Comparison of ENCODE assay signal across 22 cellular contexts in genomic region chr17:56762988-56763387, GRCh38.
DNase-seq lines count a peak whose midpoint lies in the region; ATAC-seq and TF ChIP-seq lines count a peak whose summit lies in the region.
"Had no signal": no experiment of that assay in that cellular context is flagged by ENCODE, and none has a peak within 500 bp of the region (broad histone marks: within the 10 kb centered on the region; RNA-seq: fewer than 3 reads in every experiment).

No MANE protein-coding gene starts in this region.

- no peaks in the 10 kb centered on the region for H3K9me3 Mint-ChIP-seq in activated T-cell treated with anti-CD3 and anti-CD28 coated beads, Interleukin-2, amount 50 U/mL, for 72 hours
- no peaks in the 10 kb centered on the region for H3K9me3 Mint-ChIP-seq in HFFc6
- H3K9me3 Mint-ChIP-seq in activated CD8-positive, alpha-beta T cell treated with anti-CD3 and anti-CD28 coated beads, Interleukin-2, amount 10 ng/mL, durations not matched to agents 7 days and 5 days (ENCODE audit: insufficient read depth): no peaks in the 10 kb centered on the region
- H3K9me3 Mint-ChIP-seq in stimulated activated naive CD8-positive, alpha-beta T cell treated with anti-CD3 and anti-CD28 coated beads, Interleukin-15, Interleukin-2, amounts not matched to agents 100 ng/mL and 50 ng/mL, for 24 hours: no peaks in the 10 kb centered on the region

- peaks cover 21% of the 10 kb centered on the region for H3K4me1 Mint-ChIP-seq in activated T-cell treated with anti-CD3 and anti-CD28 coated beads, Interleukin-2, amount 50 U/mL, for 72 hours (ENCODE audit: low read depth)
- peaks cover 42% of the 10 kb centered on the region for H3K4me1 Mint-ChIP-seq in HFFc6 (ENCODE audit: low read depth)
- peaks cover 12% of the 10 kb centered on the region for H3K4me1 Mint-ChIP-seq in activated CD8-positive, alpha-beta T cell treated with anti-CD3 and anti-CD28 coated beads, Interleukin-2, amount 10 ng/mL, durations not matched to agents 7 days and 5 days (ENCODE audit: low read depth)
- peaks cover 22% of the 10 kb centered on the region for H3K4me1 Mint-ChIP-seq in stimulated activated naive CD8-positive, alpha-beta T cell treated with anti-CD3 and anti-CD28 coated beads, Interleukin-15, Interleukin-2, amounts not matched to agents 100 ng/mL and 50 ng/mL, for 24 hours (ENCODE audit: low read depth)

- H3K4me3 Mint-ChIP-seq in activated T-cell treated with anti-CD3 and anti-CD28 coated beads, Interleukin-2, amount 50 U/mL, for 72 hours: peak overlapping the region; percentile 16 to 54
- H3K4me3 Mint-ChIP-seq in HFFc6: peak overlapping the region; percentile 8; the same call in 1 of the 2 replicates
- H3K4me3 Mint-ChIP-seq in activated CD8-positive, alpha-beta T cell treated with anti-CD3 and anti-CD28 coated beads, Interleukin-2, amount 10 ng/mL, durations not matched to agents 7 days and 5 days: no peak overlapping the region
- H3K4me3 Mint-ChIP-seq in stimulated activated naive CD8-positive, alpha-beta T cell treated with anti-CD3 and anti-CD28 coated beads, Interleukin-15, Interleukin-2, amounts not matched to agents 100 ng/mL and 50 ng/mL, for 24 hours: peak overlapping the region; percentile 20

- CTCF ChIA-PET in activated CD8-positive, alpha-beta T cell treated with anti-CD3 and anti-CD28 coated beads, Interleukin-2, amount 10 ng/mL, durations not matched to agents 7 days and 5 days (lab: Charles Lee): interaction anchor here (0.7 to 3.6 kb wide), 8 partner anchors 8 to 838 kb away, joined by 3 to 25 read pairs (median 5); partner anchors contain the start of gene NOG

- peak overlapping the region; percentile 21 for H3K27ac Mint-ChIP-seq in activated T-cell treated with anti-CD3 and anti-CD28 coated beads, Interleukin-2, amount 50 U/mL, for 72 hours
- peak overlapping the region; percentile 18 for H3K27ac Mint-ChIP-seq in HFFc6
- H3K27ac Mint-ChIP-seq in activated CD8-positive, alpha-beta T cell treated with anti-CD3 and anti-CD28 coated beads, Interleukin-2, amount 10 ng/mL, durations not matched to agents 7 days and 5 days: peak overlapping the region; percentile 56
- H3K27ac Mint-ChIP-seq in stimulated activated naive CD8-positive, alpha-beta T cell treated with anti-CD3 and anti-CD28 coated beads, Interleukin-15, Interleukin-2, amounts not matched to agents 100 ng/mL and 50 ng/mL, for 24 hours: peak overlapping the region; percentile 63

- POLR2A ChIA-PET in activated CD8-positive, alpha-beta T cell treated with anti-CD3 and anti-CD28 coated beads, Interleukin-2, amount 10 ng/mL, durations not matched to agents 7 days and 5 days (lab: Charles Lee): interaction anchor here (0.9 kb wide), 1 partner anchor 9 kb away, joined by 4 read pairs; no protein-coding TSS in a partner anchor

- H3K36me3 Mint-ChIP-seq in activated T-cell treated with anti-CD3 and anti-CD28 coated beads, Interleukin-2, amount 50 U/mL, for 72 hours (ENCODE audit: insufficient read depth in 2 of 2): no peaks in the 10 kb centered on the region
- H3K36me3 Mint-ChIP-seq in HFFc6 (ENCODE audit: low read depth): no peaks in the 10 kb centered on the region
- no peaks in the 10 kb centered on the region for H3K36me3 Mint-ChIP-seq in activated CD8-positive, alpha-beta T cell treated with anti-CD3 and anti-CD28 coated beads, Interleukin-2, amount 10 ng/mL, durations not matched to agents 7 days and 5 days (ENCODE audit: low read depth)
- H3K36me3 Mint-ChIP-seq in stimulated activated naive CD8-positive, alpha-beta T cell treated with anti-CD3 and anti-CD28 coated beads, Interleukin-15, Interleukin-2, amounts not matched to agents 100 ng/mL and 50 ng/mL, for 24 hours (ENCODE audit: low read depth): no peaks in the 10 kb centered on the region

- H3K27me3 Mint-ChIP-seq in activated T-cell treated with anti-CD3 and anti-CD28 coated beads, Interleukin-2, amount 50 U/mL, for 72 hours (ENCODE audit: low read depth): no peaks in the 10 kb centered on the region
- H3K27me3 Mint-ChIP-seq in HFFc6 (ENCODE audit: insufficient read depth): peaks cover 4% of the 10 kb centered on the region; the same call in 1 of the 2 replicates
- no peaks in the 10 kb centered on the region for H3K27me3 Mint-ChIP-seq in activated CD8-positive, alpha-beta T cell treated with anti-CD3 and anti-CD28 coated beads, Interleukin-2, amount 10 ng/mL, durations not matched to agents 7 days and 5 days (ENCODE audit: low read depth)
- H3K27me3 Mint-ChIP-seq in stimulated activated naive CD8-positive, alpha-beta T cell treated with anti-CD3 and anti-CD28 coated beads, Interleukin-15, Interleukin-2, amounts not matched to agents 100 ng/mL and 50 ng/mL, for 24 hours: no peaks in the 10 kb centered on the region

- H3K4me3 ChIP-seq in foreskin fibroblast (ENCODE audit: low read depth in 1 of 2, low read length in 2 of 2): no peak overlapping the region
- H3K4me3 ChIP-seq: left lung, PC-9, spleen, upper lobe of left lung had no signal

- TF ChIP-seq CTCF in HFFc6 (IDR thresholded peaks at IDR 0.05) (no peak), foreskin fibroblast (IDR thresholded peaks at IDR 0.05; ENCODE audit: low read depth, low read length) (no peak)

- ATAC-seq in activated T-cell treated with anti-CD3 and anti-CD28 coated beads, Interleukin-2, amount 50 U/mL, for 72 hours (replicated peaks in 1 of 2): peak; percentile 78 to 79
- ATAC-seq in activated CD8-positive, alpha-beta T cell treated with anti-CD3 and anti-CD28 coated beads, Interleukin-2, amount 10 ng/mL, durations not matched to agents 7 days and 5 days: peak; percentile 70
- ATAC-seq in GM21576 (IDR thresholded peaks at IDR 0.05; ENCODE audit: unreplicated experiment): no peak
- ATAC-seq: HepG2, left lung, right cardiac atrium, Right ventricle myocardium inferior had no signal

- peak; percentile 5 to 8 for DNase-seq in activated T-cell treated with anti-CD3 and anti-CD28 coated beads, Interleukin-2, amount 50 U/mL, for 72 hours
- no peak for DNase-seq in activated T-cell treated with anti-CD3 and anti-CD28 coated beads for 4 hours
- DNase-seq in HFFc6: no peak
- no peak for DNase-seq in activated CD8-positive, alpha-beta T cell treated with anti-CD3 and anti-CD28 coated beads, Interleukin-2, amount 10 ng/mL, durations not matched to agents 7 days and 5 days
- no peak for DNase-seq in foreskin fibroblast
- DNase-seq: activated effector memory CD4-positive, alpha-beta T cell treated with Interleukin-2 at 50 U/mL for 16 hours; anterior cingulate cortex; effector CD4-positive, alpha-beta T cell; EL; left lung; mesenchymal stem cell; NCI-H2171; NCI-H524; PC-9; right cardiac atrium; spleen; T1000; upper lobe of left lung had no signal

Comparison
In these comparisons a context has a peak if more than half of its experiments do, and no peak if none do; other contexts are left out.
1. DNase-seq: peak in activated T-cell treated with anti-CD3 and anti-CD28 coated beads, Interleukin-2, amount 50 U/mL, for 72 hours (2 of 2); none in activated T-cell treated with anti-CD3 and anti-CD28 coated beads for 4 hours (single experiment), HFFc6 (single experiment), activated CD8-positive, alpha-beta T cell treated with anti-CD3 and anti-CD28 coated beads, Interleukin-2, amount 10 ng/mL, durations not matched to agents 7 days and 5 days (single experiment) and foreskin fibroblast (0 of 2).
2. Peak in every context shown above with its lines, with median percentiles within 50 percentile points of each other: H3K27ac Mint-ChIP-seq.